In the genomic region with DNA sequence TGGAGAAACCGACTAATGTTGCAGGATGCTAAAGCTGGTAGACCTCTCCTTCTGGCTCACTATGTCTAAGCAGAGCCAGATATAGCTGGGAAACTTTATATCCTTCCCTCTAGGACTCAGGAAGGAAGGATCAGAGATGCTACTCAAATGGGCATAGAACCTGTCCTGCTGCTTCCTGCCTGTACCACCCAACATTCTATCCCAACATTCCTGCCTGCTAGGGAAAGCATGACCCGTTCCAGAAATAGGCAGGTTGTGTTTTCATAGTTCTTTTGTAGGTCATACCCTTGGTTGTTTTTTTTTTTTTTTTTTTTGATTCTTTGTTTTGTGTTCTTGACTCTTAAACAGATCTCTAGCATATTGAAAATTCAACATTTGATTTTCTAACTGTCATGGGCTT, we compare ENCODE assay signal across 26 cellular contexts. TPM values are rescaled to one million over a fixed set of nuclear protein-coding genes. Genes with fewer than 3 reads are reported as not detected.
"Had no signal": no experiment of that assay in that cellular context is flagged by ENCODE, and none has a peak within 500 bp of the region (broad histone marks: within the 10 kb centered on the region; RNA-seq: fewer than 3 reads in every experiment).

No MANE protein-coding gene starts in this region.

- H3K27ac ChIP-seq: heart right ventricle, hepatocyte, ovary, right atrium auricular region, right lobe of liver, skin epidermis, stomach, testis, tibial nerve, vagina had no signal

- H3K36me3 Mint-ChIP-seq: naive B cell; stimulated activated naive B cell treated with anti-CD40 and anti-IgM and Interleukin-4, amounts not matched to agents 10 μg/mL and 1 μg/mL and 100 μg/mL, for 72 hours had no signal

- H3K4me1 ChIP-seq: right lobe of liver, testis had no signal

- H3K4me2 ChIP-seq: hepatocyte had no signal

- H3K4me3 Mint-ChIP-seq: naive B cell; natural killer cell; stimulated activated naive B cell treated with anti-CD40 and anti-IgM and Interleukin-4, amounts not matched to agents 10 μg/mL and 1 μg/mL and 100 μg/mL, for 72 hours had no signal

- DNase-seq: heart right ventricle; kidney glomerular epithelial cell; left colon; left lung; lower lobe of right lung; mammary epithelial cell; mesenchymal stem cell; naive B cell; natural killer cell; ovary; right lobe of liver; stimulated activated CD4-positive, alpha-beta T cell treated with anti-CD3 and anti-CD28 coated beads, Interleukin-12 subunit alpha, Interleukin-12 subunit beta, amount 100 ng/mL, for 4 hours; stimulated activated CD4-positive, alpha-beta T cell treated with anti-CD3 and anti-CD28 coated beads, Interleukin-15, amount 100 ng/mL, for 24 hours; stimulated activated CD4-positive, alpha-beta T cell treated with anti-CD3 and anti-CD28 coated beads, Interleukin-2, amount 100 ng/mL, for 24 hours; stimulated activated CD4-positive, alpha-beta T cell treated with anti-CD3 and anti-CD28 coated beads, Interleukin-4, amount 100 ng/mL, for 1 hour; stimulated activated naive B cell treated with anti-CD40 and anti-IgM and Interleukin-4, amounts not matched to agents 10 μg/mL and 1 μg/mL and 100 μg/mL, for 72 hours; stimulated activated naive CD8-positive, alpha-beta T cell treated with anti-CD3 and anti-CD28 coated beads, Interleukin-15, Interleukin-2, amounts not matched to agents 100 U/mL and 50 U/mL, for 24 hours; stomach; testis; upper lobe of left lung had no signal

- H2AFZ ChIP-seq: hepatocyte had no signal

- H3K27ac Mint-ChIP-seq: naive B cell; natural killer cell; progenitor cell of endocrine pancreas; stimulated activated naive B cell treated with anti-CD40 and anti-IgM and Interleukin-4, amounts not matched to agents 10 μg/mL and 1 μg/mL and 100 μg/mL, for 72 hours had no signal

- H3K9me3 Mint-ChIP-seq: stimulated activated naive B cell treated with anti-CD40 and anti-IgM and Interleukin-4, amounts not matched to agents 10 μg/mL and 1 μg/mL and 100 μg/mL, for 72 hours had no signal

- H3K9me3 ChIP-seq: heart right ventricle, left lung, lower lobe of right lung, ovary, right atrium auricular region, right lobe of liver, stomach, testis, tibial nerve, upper lobe of left lung, vagina had no signal

- H3K27me3 ChIP-seq: ovary, testis, vagina had no signal

- ATAC-seq: heart right ventricle; left colon; left lung; lower lobe of right lung; natural killer cell; right lobe of liver; stimulated activated naive B cell treated with anti-CD40 and anti-IgM and Interleukin-4, amounts not matched to agents 10 μg/mL and 1 μg/mL and 100 μg/mL, for 72 hours; stimulated activated naive CD8-positive, alpha-beta T cell treated with anti-CD3 and anti-CD28 coated beads, Interleukin-15, Interleukin-2, amounts not matched to agents 100 U/mL and 50 U/mL, for 24 hours had no signal

- H3K4me1 Mint-ChIP-seq: natural killer cell had no signal

- H3K4me3 ChIP-seq: heart right ventricle, hepatocyte, left lung, lower lobe of right lung, ovary, right atrium auricular region, right lobe of liver, skin epidermis, stomach, testis, tibial nerve, upper lobe of left lung, vagina had no signal

- H3K36me3 ChIP-seq: heart right ventricle, left lung, lower lobe of right lung, ovary, right atrium auricular region, right lobe of liver, stomach, tibial nerve, upper lobe of left lung, vagina had no signal

RNA-seq across cellular contexts. Expression of a gene that starts 5.3 kb away (rescaled TPM):
- total RNA-seq: natural killer cell had no signal
- polyA plus RNA-seq: mammary epithelial cell had no signal
